Comparison of ENCODE assay signal across 1 cellular context in the genomic region with DNA sequence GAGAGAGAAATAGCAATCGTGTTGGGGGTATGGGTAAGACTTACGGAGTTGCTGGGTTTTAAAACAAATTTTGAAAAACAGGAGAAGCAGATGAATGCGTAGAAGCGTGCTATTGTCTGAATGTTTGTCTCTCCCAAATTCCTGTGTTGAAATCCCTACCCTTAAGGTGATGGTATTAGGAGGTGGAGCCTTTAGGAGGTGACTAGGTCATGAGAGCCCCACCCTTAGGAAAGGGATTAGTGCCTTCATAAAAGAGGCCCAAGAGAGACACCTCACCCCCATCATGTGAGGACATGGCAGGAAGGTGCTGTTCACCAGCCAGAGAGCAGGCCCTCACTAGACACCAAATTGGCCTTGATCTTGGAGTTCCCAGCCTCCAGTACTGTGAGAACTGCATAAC.
TF ChIP-seq lines count a peak whose summit lies in the region.

No MANE protein-coding gene starts in this region.

TF ChIP-seq in H1, 55 proteins besides CTCF, POLR2A, EP300 and RAD21:
- TF ChIP-seq SRF (IDR thresholded peaks at IDR 0.05; ENCODE audit: low read depth, low read length) (no peak), CREB1 (IDR thresholded peaks at IDR 0.05) (no peak), EZH2 (IDR thresholded peaks at IDR 0.05; ENCODE audit: low read depth, low read length, severe bottlenecking) (no peak), ZNF274 (IDR thresholded peaks at IDR 0.05; ENCODE audit: borderline replicate concordance, extremely low read depth, low read length) (no peak)
- TF ChIP-seq, protein P1, sequence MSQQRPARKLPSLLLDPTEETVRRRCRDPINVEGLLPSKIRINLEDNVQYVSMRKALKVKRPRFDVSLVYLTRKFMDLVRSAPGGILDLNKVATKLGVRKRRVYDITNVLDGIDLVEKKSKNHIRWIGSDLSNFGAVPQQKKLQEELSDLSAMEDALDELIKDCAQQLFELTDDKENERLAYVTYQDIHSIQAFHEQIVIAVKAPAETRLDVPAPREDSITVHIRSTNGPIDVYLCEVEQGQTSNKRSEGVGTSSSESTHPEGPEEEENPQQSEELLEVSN (IDR thresholded peaks at IDR 0.05): no peak
- TF ChIP-seq, protein P2, sequence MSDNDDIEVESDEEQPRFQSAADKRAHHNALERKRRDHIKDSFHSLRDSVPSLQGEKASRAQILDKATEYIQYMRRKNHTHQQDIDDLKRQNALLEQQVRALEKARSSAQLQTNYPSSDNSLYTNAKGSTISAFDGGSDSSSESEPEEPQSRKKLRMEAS (IDR thresholded peaks at IDR 0.05): no peak
